ENCODE assay signal across 8 cellular contexts in genomic region chr10:133394064-133394663, GRCh38. TPM values are rescaled to one million over a fixed set of nuclear protein-coding genes. Genes with fewer than 3 reads are reported as not detected.
DNase-seq lines count a peak whose midpoint lies in the region; ATAC-seq and TF ChIP-seq lines count a peak whose summit lies in the region.

A gene with protein sequence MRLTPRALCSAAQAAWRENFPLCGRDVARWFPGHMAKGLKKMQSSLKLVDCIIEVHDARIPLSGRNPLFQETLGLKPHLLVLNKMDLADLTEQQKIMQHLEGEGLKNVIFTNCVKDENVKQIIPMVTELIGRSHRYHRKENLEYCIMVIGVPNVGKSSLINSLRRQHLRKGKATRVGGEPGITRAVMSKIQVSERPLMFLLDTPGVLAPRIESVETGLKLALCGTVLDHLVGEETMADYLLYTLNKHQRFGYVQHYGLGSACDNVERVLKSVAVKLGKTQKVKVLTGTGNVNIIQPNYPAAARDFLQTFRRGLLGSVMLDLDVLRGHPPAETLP (plus strand): TSS chr10:133394157. CDS start chr10:133394221, 64 bp downstream.

- ATAC-seq in HG03439 (IDR thresholded peaks at IDR 0.05; ENCODE audit: unreplicated experiment) (peak; percentile 75), right lobe of liver (peak; percentile 95 to 98 (median 96))

- TF ChIP-seq POLR2A in right lobe of liver (IDR thresholded peaks at IDR 0.05) = peak; percentile 75

- no peaks in the 10 kb centered on the region for H3K9me3 ChIP-seq in BLaER1 treated with 17β-estradiol and CSF1 and Interleukin-3, amounts not matched to agents 10 nM and 100 nM (replicated peaks in 1 of 11)
- H3K9me3 ChIP-seq in right lobe of liver = no peaks in the 10 kb centered on the region

- peaks cover 60 to 73% (median 69%) of the 10 kb centered on the region in 10 experiments for H3K4me1 ChIP-seq in BLaER1 treated with 17β-estradiol and CSF1 and Interleukin-3, amounts not matched to agents 10 nM and 100 nM
- H3K4me1 ChIP-seq in right lobe of liver = peaks cover 0 to 14% (median 4%) of the 10 kb centered on the region in 4 donors

- H3K4me2 ChIP-seq in BLaER1 treated with 17β-estradiol and CSF1 and Interleukin-3, amounts not matched to agents 10 nM and 100 nM = peak within 1 kb of the TSS; percentile 94 to 100 (median 98)

- TF ChIP-seq CTCF in dorsolateral prefrontal cortex (IDR thresholded peaks at IDR 0.05 in 54 of 56, conservative IDR thresholded peaks at IDR 0.05 in 2 of 56; ENCODE audit: low read depth in 1 of 56, partially characterized antibody in 56 of 56) = peak in 54 of 56 donors; percentile 34 to 82 (median 58)
- TF ChIP-seq CTCF in right lobe of liver (IDR thresholded peaks at IDR 0.05) = peak; percentile 5 to 32 (median 32)

- peaks cover 0 to 35% (median 9%) of the 10 kb centered on the region in 11 experiments; a peak in 12 of 22 replicates for H4K20me1 ChIP-seq in BLaER1 treated with 17β-estradiol and CSF1 and Interleukin-3, amounts not matched to agents 10 nM and 100 nM

- H3K27ac ChIP-seq in BLaER1 treated with 17β-estradiol and CSF1 and Interleukin-3, amounts not matched to agents 10 nM and 100 nM = peak within 1 kb of the TSS; percentile 88 to 96 (median 95)
- H3K27ac ChIP-seq in dorsolateral prefrontal cortex (peak within 1 kb of the TSS in 58 of 59 donors; percentile 33 to 93 (median 83)), right lobe of liver (peak within 1 kb of the TSS; percentile 59 to 70 (median 67))

- 0% methylated on average over 4 of the region's 69 CpGs for WGBS in right lobe of liver (ENCODE audit: insufficient coverage, low coverage, low lambda C conversion rate, missing lambda C conversion rate)

- H3K9ac ChIP-seq in BLaER1 treated with 17β-estradiol and CSF1 and Interleukin-3, amounts not matched to agents 10 nM and 100 nM = peak within 1 kb of the TSS; percentile 93 to 98 (median 95)

- H3K27me3 ChIP-seq in BLaER1 treated with 17β-estradiol and CSF1 and Interleukin-3, amounts not matched to agents 10 nM and 100 nM = no peaks in the 10 kb centered on the region
- H3K27me3 ChIP-seq in dorsolateral prefrontal cortex (no peaks in the 10 kb centered on the region), right lobe of liver (no peaks in the 10 kb centered on the region)

- intact Hi-C loops in dorsolateral prefrontal cortex (cut with DNase I) = loop anchor here (2.0 to 5.0 kb wide), 5 partner anchors 13 to 87 kb away; partner anchors contain the start of genes PAOX (in 1 of the 2), TUBGCP2 (in 1 of the 2) and ZNF511 (in 1 of the 2)
- intact Hi-C loops in right lobe of liver (cut with DNase I) = no loop called here

- H3K36me3 ChIP-seq in BLaER1 treated with 17β-estradiol and CSF1 and Interleukin-3, amounts not matched to agents 10 nM and 100 nM = peaks cover 30 to 39% (median 36%) of the 10 kb centered on the region in 11 experiments
- peaks cover 0 to 16% (median 6%) of the 10 kb centered on the region in 4 donors for H3K36me3 ChIP-seq in right lobe of liver

- H3K4me3 ChIP-seq in BLaER1 treated with 17β-estradiol and CSF1 and Interleukin-3, amounts not matched to agents 10 nM and 100 nM = peak within 1 kb of the TSS; percentile 80 to 94 (median 88)
- H3K4me3 ChIP-seq in dorsolateral prefrontal cortex = peak within 1 kb of the TSS; percentile 65 to 99 (median 93)
- H3K4me3 ChIP-seq in right lobe of liver = peak within 1 kb of the TSS; percentile 87 to 95 (median 88)

- DNase-seq in GM19238 (ENCODE audit: insufficient read length, low spot score) (peak; percentile 87), NCI-H748 (lab: John Stamatoyannopoulos, UW; ENCODE audit: unreplicated experiment) (peak; percentile 90), dorsolateral prefrontal cortex (peak; percentile 78 to 97 (median 91)), right lobe of liver (peak; percentile 96)
- peak; percentile 87 to 89 for DNase-seq in activated CD4-positive, alpha-beta T cell treated with anti-CD3 and anti-CD28 coated beads, Interleukin-2, amount 50 U/mL, for 24 hours (ENCODE audit: low read depth in 1 of 2, low spot score in 1 of 2)
- DNase-seq in stimulated activated CD4-positive, alpha-beta T cell treated with anti-CD3 and anti-CD28 coated beads, Interleukin-4, amount 100 ng/mL, for 4 hours = peak; percentile 92 to 96

RNA-seq across cellular contexts. Expression of the gene that starts here (rescaled TPM):
- total RNA-seq in dorsolateral prefrontal cortex (10 to 100 TPM; 33.3 to 78.1 (median 50.8) TPM), right lobe of liver (10 to 100 TPM; 25.1 to 45.7 (median 34.5) TPM)

Comparison
In these comparisons a context has a peak if more than half of its experiments do, and no peak if none do; other contexts are left out.
1. Peak in every context shown above with its lines: DNase-seq, ATAC-seq, H3K4me3 ChIP-seq and H3K27ac ChIP-seq.
2. intact Hi-C loops: an anchor here in dorsolateral prefrontal cortex (2.0 to 5.0 kb wide); none called in right lobe of liver.